ENCODE assay signal across 28 cellular contexts in genomic region chr18:1593091-1593490, GRCh38.
"Had no signal": no experiment of that assay in that cellular context is flagged by ENCODE, and none has a peak within 500 bp of the region (broad histone marks: within the 10 kb centered on the region; RNA-seq: fewer than 3 reads in every experiment).

No MANE protein-coding gene starts in this region.

- H3K4me1 Mint-ChIP-seq: memory B cell had no signal

- ATAC-seq: esophagus mucosa; gastrocnemius medialis; heart right ventricle; left cardiac atrium; left lung; left ventricle myocardium superior; lower lobe of right lung; naive thymus-derived CD4-positive, alpha-beta T cell had no signal

- H3K27ac ChIP-seq: coronary artery, dorsolateral prefrontal cortex, epithelial cell of prostate, esophagus squamous epithelium, gastrocnemius medialis, heart right ventricle, left lung, lower lobe of right lung had no signal

- H3K9me3 ChIP-seq: esophagus squamous epithelium, gastrocnemius medialis, heart right ventricle, left lung, lower lobe of right lung had no signal

- H3K36me3 ChIP-seq: esophagus squamous epithelium, gastrocnemius medialis, heart right ventricle, left lung, lower lobe of right lung had no signal

- FAIRE-seq: colon, endothelial cell of umbilical vein, islet of Langerhans, keratinocyte had no signal

- H3K27ac Mint-ChIP-seq: memory B cell; naive thymus-derived CD4-positive, alpha-beta T cell had no signal

- H3K36me3 Mint-ChIP-seq: memory B cell; naive thymus-derived CD4-positive, alpha-beta T cell had no signal

- H3K27me3 ChIP-seq: esophagus squamous epithelium, gastrocnemius medialis, heart right ventricle, left lung had no signal

- H3K9me3 Mint-ChIP-seq: memory B cell had no signal

- H3K4me3 Mint-ChIP-seq: memory B cell; naive thymus-derived CD4-positive, alpha-beta T cell had no signal

- H3K4me3 ChIP-seq: coronary artery, dorsolateral prefrontal cortex, esophagus squamous epithelium, gastrocnemius medialis, heart right ventricle, left lung, lower lobe of right lung had no signal

- H3K4me1 ChIP-seq: esophagus squamous epithelium, gastrocnemius medialis, heart right ventricle, left lung, lower lobe of right lung had no signal

- DNase-seq: dermis blood vessel endothelial cell; dorsolateral prefrontal cortex; effector CD4-positive, alpha-beta T cell; effector memory CD4-positive, alpha-beta T cell; erythroblast; esophagus squamous epithelium; foreskin fibroblast; foreskin melanocyte; gastrocnemius medialis; glutamatergic neuron; head of caudate nucleus; heart right ventricle; hippocampal formation; left cardiac atrium; left ventricle myocardium superior; lower lobe of right lung; mesendoderm; midbrain; naive thymus-derived CD4-positive, alpha-beta T cell had no signal
